Comparison of ENCODE assay signal across 22 cellular contexts in genomic region chr15:59779110-59779509, GRCh38.
"Had no signal": no experiment of that assay in that cellular context is flagged by ENCODE, and none has a peak within 500 bp of the region (broad histone marks: within the 10 kb centered on the region; RNA-seq: fewer than 3 reads in every experiment).

No MANE protein-coding gene starts in this region.

- H3K36me3 ChIP-seq: neutrophil, pancreas, prostate gland, right lobe of liver, sigmoid colon, stomach, thoracic aorta, thyroid gland, tibial nerve, upper lobe of left lung, vagina had no signal

- H3K27me3 ChIP-seq: neutrophil, pancreas, right lobe of liver, sigmoid colon, thyroid gland, tibial nerve, upper lobe of left lung, vagina had no signal

- H3K27ac ChIP-seq: neutrophil, pancreas, prostate gland, right lobe of liver, sigmoid colon, stomach, thoracic aorta, thyroid gland, tibial nerve, upper lobe of left lung, vagina had no signal

- H3K4me3 ChIP-seq: pancreas, prostate gland, right lobe of liver, sigmoid colon, stomach, thoracic aorta, thyroid gland, tibial nerve, upper lobe of left lung, vagina had no signal

- H3K9me3 ChIP-seq: neutrophil, pancreas, prostate gland, right lobe of liver, sigmoid colon, stomach, thoracic aorta, thyroid gland, tibial nerve, upper lobe of left lung, vagina had no signal

- DNase-seq: natural killer cell; nucleus accumbens; pancreas; right cardiac atrium; right lobe of liver; sigmoid colon; small intestine; stimulated activated CD4-positive, alpha-beta T cell treated with anti-CD3 and anti-CD28 coated beads, Interleukin-15, amount 100 ng/mL, for 24 hours; stimulated activated CD4-positive, alpha-beta T cell treated with anti-CD3 and anti-CD28 coated beads, Interleukin-2, amount 100 ng/mL, for 24 hours; stimulated activated CD4-positive, alpha-beta T cell treated with anti-CD3 and anti-CD28 coated beads, Interleukin-2, amount 100 ng/mL, for 48 hours; stimulated activated CD4-positive, alpha-beta T cell treated with anti-CD3 and anti-CD28 coated beads, Interleukin-4, amount 100 ng/mL, for 24 hours; stimulated activated naive B cell treated with anti-CD40 and anti-IgM and Interleukin-4, amounts not matched to agents 10 μg/mL and 1 μg/mL and 100 μg/mL, for 72 hours; stimulated activated naive CD4-positive, alpha-beta T cell treated with Interleukin-2 at 50 U/mL for 16 hours; stomach; thyroid gland; trophoblast cell; upper lobe of left lung had no signal
